In the genomic region with DNA sequence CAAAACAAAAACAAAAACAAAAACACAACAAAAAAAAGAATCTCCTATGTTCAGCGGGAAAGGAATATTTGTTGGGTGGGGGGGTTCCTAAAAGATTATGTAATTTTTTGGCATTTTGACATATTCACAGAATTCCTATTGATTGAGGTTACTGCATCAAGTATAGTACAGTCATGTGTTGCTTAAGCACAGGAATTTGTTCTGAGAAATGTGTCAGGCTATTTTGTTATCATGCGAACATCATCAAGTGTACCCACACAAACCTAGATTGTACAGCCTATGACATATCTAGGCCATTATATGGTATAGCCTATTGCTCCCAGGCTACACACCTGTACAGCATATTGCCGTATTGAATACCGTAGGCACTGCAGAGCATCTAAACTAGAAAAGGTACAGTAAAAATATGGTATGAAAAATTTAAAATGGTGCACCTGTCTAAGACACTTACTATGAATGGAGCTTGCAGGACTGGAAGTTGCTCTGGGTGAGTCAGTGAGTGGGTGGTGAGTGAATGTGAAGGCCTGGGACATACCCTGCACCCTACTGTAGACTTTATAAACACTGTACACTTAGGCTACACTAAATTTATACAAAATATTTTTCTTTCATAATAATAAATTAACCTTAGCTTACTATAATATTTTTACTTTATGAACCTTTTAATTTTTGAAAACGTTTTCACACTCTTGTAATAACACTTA, we compare ENCODE assay signal across 1 cellular context.
TF ChIP-seq lines count a peak whose summit lies in the region.

No MANE protein-coding gene starts in this region.

TF ChIP-seq in IMR-90, 13 proteins besides CTCF, POLR2A, EP300 and RAD21:
- TF ChIP-seq NFE2L2 (IDR thresholded peaks at IDR 0.05; ENCODE audit: low read depth, low read length), result no peak
- TF ChIP-seq CEBPB (IDR thresholded peaks at IDR 0.05; ENCODE audit: low read depth, low read length), result peak; percentile 70; the same call in 1 of the 2 replicates
